In the genomic region with DNA sequence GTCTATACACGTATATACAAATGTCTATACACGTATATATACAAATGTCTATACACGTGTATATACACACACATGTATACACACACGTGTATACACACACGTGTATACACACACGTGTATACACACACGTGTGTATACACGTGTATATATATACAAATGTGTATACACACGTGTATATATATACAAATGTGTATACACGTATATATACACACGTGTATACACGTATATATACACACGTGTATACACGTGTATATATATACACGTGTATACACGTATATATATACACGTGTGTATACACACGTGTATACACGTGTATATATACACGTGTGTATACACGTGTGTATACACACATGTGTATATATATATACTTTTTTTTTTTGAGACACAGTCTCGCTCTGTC, we compare ENCODE assay signal across 33 cellular contexts. TPM values are rescaled to one million over a fixed set of nuclear protein-coding genes. Genes with fewer than 3 reads are reported as not detected.
DNase-seq lines count a peak whose midpoint lies in the region; ATAC-seq, FAIRE-seq and TF ChIP-seq lines count a peak whose summit lies in the region.
"Had no signal": no experiment of that assay in that cellular context is flagged by ENCODE, and none has a peak within 500 bp of the region (broad histone marks: within the 10 kb centered on the region; RNA-seq: fewer than 3 reads in every experiment).

No MANE protein-coding gene starts in this region.

- H3K9me3 ChIP-seq in HepG2 (ENCODE audit: low read length) (no peaks in the 10 kb centered on the region), right lobe of liver (no peaks in the 10 kb centered on the region), K562 (replicated peaks; ENCODE audit: control insufficient read depth, insufficient read depth, low read depth, low read length) (no peaks in the 10 kb centered on the region)
- H3K9me3 ChIP-seq: A549; BE2C; BLaER1; BLaER1 treated with 17β-estradiol and CSF1 and Interleukin-3, amounts not matched to agents 10 nM and 100 nM; Caco-2 had no signal

- no peak for FAIRE-seq in HepG2 (lab: Jason Lieb, UNC)
- no peak for FAIRE-seq in K562 (lab: Jason Lieb, UNC)
- peak; percentile 76 for FAIRE-seq in urothelium cell line (lab: Jason Lieb, UNC)
- FAIRE-seq: A204.1, A549, D721Med had no signal

- H4K20me1 ChIP-seq in HepG2 (ENCODE audit: insufficient read depth, low read length) (no peaks in the 10 kb centered on the region), K562 (replicated peaks; ENCODE audit: control insufficient read depth, insufficient read depth, low read length) (no peaks in the 10 kb centered on the region)
- H4K20me1 ChIP-seq: BLaER1; BLaER1 treated with 17β-estradiol and CSF1 and Interleukin-3, amounts not matched to agents 10 nM and 100 nM had no signal

- 75% methylated on average over 22 of the region's 22 CpGs for WGBS in HepG2 (ENCODE audit: low lambda C conversion rate)
- 55% methylated on average over 3 of the region's 22 CpGs for WGBS in right lobe of liver (ENCODE audit: insufficient coverage, low coverage, low lambda C conversion rate, missing lambda C conversion rate)
- WGBS in K562 (ENCODE audit: insufficient coverage, low coverage, missing lambda C conversion rate): 57% methylated on average over 22 of the region's 22 CpGs

- no peak for TF ChIP-seq CTCF in HepG2 (CRISPR knock-in tag; IDR thresholded peaks at IDR 0.05)
- no peak for TF ChIP-seq CTCF in right lobe of liver (IDR thresholded peaks at IDR 0.05)
- no peak for TF ChIP-seq CTCF in K562 (IDR thresholded peaks at IDR 0.05 in 2 of 3, conservative IDR thresholded peaks at IDR 0.05 in 1 of 3; ENCODE audit: insufficient read depth in 2 of 3, low read depth in 1 of 3, low read length in 3 of 3)

- ATAC-seq in HepG2: no peak
- no peak for ATAC-seq in right lobe of liver
- no peak for ATAC-seq in K562
- ATAC-seq: A549; CD8-positive, alpha-beta T cell had no signal

- intact Hi-C loops in HepG2 (cut with micrococcal nuclease; ENCODE audit: unreplicated experiment) (no loop called here), right lobe of liver (cut with DNase I) (no loop called here), K562 (cut with micrococcal nuclease) (no loop called here)

- H3K9ac ChIP-seq in HepG2 (ENCODE audit: insufficient read depth, low read depth, low read length): no peak overlapping the region
- no peak overlapping the region for H3K9ac ChIP-seq in K562 (ENCODE audit: insufficient read depth in 1 of 2, low read depth in 2 of 2, low read length in 2 of 2)
- H3K9ac ChIP-seq: BLaER1; BLaER1 treated with 17β-estradiol and CSF1 and Interleukin-3, amounts not matched to agents 10 nM and 100 nM had no signal

- H3K4me3 ChIP-seq in HepG2 (replicated peaks in 1 of 3; ENCODE audit: insufficient read depth in 1 of 3, low read depth in 2 of 3, low read length in 3 of 3) (no peak overlapping the region), right lobe of liver (no peak overlapping the region), K562 (no peak overlapping the region)
- H3K4me3 ChIP-seq: A549; BLaER1; BLaER1 treated with 17β-estradiol and CSF1 and Interleukin-3, amounts not matched to agents 10 nM and 100 nM had no signal

- in situ Hi-C loops in HepG2 (cut with HindIII; ENCODE audit: extremely low pct_ligation_motif_present, low pct_unique_long_range_greater_than_20kb) (no loop called here), K562 (cut with MboI) (no loop called here)

- DNase-seq in HepG2 (ENCODE audit: low spot score) (no peak), right lobe of liver (no peak), K562 (ENCODE audit: extremely low read depth in 1 of 4, low spot score in 3 of 4) (no peak), urothelium cell line (ENCODE audit: low spot score) (no peak), HuH-7 (ENCODE audit: low spot score) (no peak), HPDE6-E6E7 (ENCODE audit: extremely low spot score) (no peak)
- DNase-seq: 8988T; ACHN; AML-193; BE2C; C1 segment of cervical spinal cord; Caco-2; Calu3; CD4-positive, alpha-beta memory T cell; CD4-positive, alpha-beta T cell; CD4-positive, CD25-positive, alpha-beta regulatory T cell; CD8-positive, alpha-beta memory T cell; CD8-positive, alpha-beta T cell; COR-L47; DMS 273 treated with DMSO at 0.1 percent for 48 hours; DMS153; DMS53; DMS79; DMS79 treated with DMSO at 0.1 percent for 48 hours; DND-41; EL had no signal

- CTCF ChIA-PET in HepG2 (lab: Yijun Ruan, JAX; ENCODE audit: low intra/inter-chr PET ratio, low total read pairs) (no interaction called here), K562 (lab: Yijun Ruan, JAX; ENCODE audit: low intra/inter-chr PET ratio) (no interaction called here)

- no TSS peak for BruUV-seq in HepG2 (replicated peaks; lab: Mats Ljungman, UMichigan)
- no TSS peak for BruUV-seq in K562 (replicated peaks; lab: Mats Ljungman, UMichigan)

- H3K36me3 ChIP-seq in HepG2 (replicated peaks in 1 of 2; ENCODE audit: control insufficient read depth in 1 of 2, insufficient read depth in 2 of 2, low read length in 2 of 2): no peaks in the 10 kb centered on the region
- no peaks in the 10 kb centered on the region for H3K36me3 ChIP-seq in right lobe of liver
- no peaks in the 10 kb centered on the region for H3K36me3 ChIP-seq in K562 (ENCODE audit: control insufficient read depth, insufficient read depth, low read length)
- H3K36me3 ChIP-seq: BE2C; BLaER1; BLaER1 treated with 17β-estradiol and CSF1 and Interleukin-3, amounts not matched to agents 10 nM and 100 nM had no signal

- H3K79me2 ChIP-seq in HepG2 (ENCODE audit: insufficient read depth, low read length): no peaks in the 10 kb centered on the region
- no peaks in the 10 kb centered on the region for H3K79me2 ChIP-seq in K562 (ENCODE audit: control insufficient read depth, insufficient read depth, low read length)

- TF ChIP-seq RAD21 in HepG2 (CRISPR knock-in tag; IDR thresholded peaks at IDR 0.05) (no peak), K562 (CRISPR knock-in tag; conservative IDR thresholded peaks at IDR 0.05 in 1 of 2, IDR thresholded peaks at IDR 0.05 in 1 of 2) (no peak)

- H3K4me2 ChIP-seq in HepG2 (ENCODE audit: low read depth, low read length) (no peak overlapping the region), K562 (ENCODE audit: insufficient read depth, low read length) (no peak overlapping the region)
- H3K4me2 ChIP-seq: A549; BLaER1; BLaER1 treated with 17β-estradiol and CSF1 and Interleukin-3, amounts not matched to agents 10 nM and 100 nM had no signal

- POLR2A ChIA-PET in HepG2 (lab: Yijun Ruan, JAX): interaction anchor here (1.6 kb wide), 1 partner anchor 23 kb away, joined by 5 read pairs; a partner anchor contains a TSS
- POLR2A ChIA-PET in K562 (lab: Yijun Ruan, JAX): no interaction called here

- no peak overlapping the region for H3K27ac ChIP-seq in HepG2 (ENCODE audit: extremely low read length, insufficient read depth, low read length)
- no peak overlapping the region for H3K27ac ChIP-seq in right lobe of liver
- H3K27ac ChIP-seq in K562 (ENCODE audit: extremely low read depth, low read depth, low read length): no peak overlapping the region
- H3K27ac ChIP-seq: 22Rv1; A549; BLaER1; BLaER1 treated with 17β-estradiol and CSF1 and Interleukin-3, amounts not matched to agents 10 nM and 100 nM; C4-2B had no signal

- H3K27me3 ChIP-seq in HepG2 (ENCODE audit: control insufficient read depth in 1 of 2, insufficient read depth in 2 of 2, low read length in 2 of 2) (no peaks in the 10 kb centered on the region), right lobe of liver (no peaks in the 10 kb centered on the region), K562 (ENCODE audit: control insufficient read depth in 2 of 2, insufficient read depth in 2 of 2, low read length in 2 of 2) (no peaks in the 10 kb centered on the region)
- H3K27me3 ChIP-seq: BE2C; BLaER1; BLaER1 treated with 17β-estradiol and CSF1 and Interleukin-3, amounts not matched to agents 10 nM and 100 nM had no signal

- no peak for TF ChIP-seq POLR2A in HepG2 (IDR thresholded peaks at IDR 0.05; ENCODE audit: insufficient read depth in 1 of 2, low read depth in 2 of 2, low read length in 2 of 2)
- no peak for TF ChIP-seq POLR2A in right lobe of liver (IDR thresholded peaks at IDR 0.05)
- no peak for TF ChIP-seq POLR2A in K562 (conservative IDR thresholded peaks at IDR 0.05)

- peaks cover 12% of the 10 kb centered on the region for H3K4me1 ChIP-seq in HepG2 (ENCODE audit: insufficient read depth, low read length)
- H3K4me1 ChIP-seq in right lobe of liver: no peaks in the 10 kb centered on the region
- H3K4me1 ChIP-seq in K562 (replicated peaks in 1 of 2; ENCODE audit: control insufficient read depth in 2 of 2, insufficient read depth in 2 of 2, low read length in 2 of 2): no peaks in the 10 kb centered on the region
- H3K4me1 ChIP-seq: A549; BE2C; BLaER1; BLaER1 treated with 17β-estradiol and CSF1 and Interleukin-3, amounts not matched to agents 10 nM and 100 nM; Caco-2 had no signal

- H3K9me1 ChIP-seq in K562 (ENCODE audit: control insufficient read depth, insufficient read depth, low read length): no peaks in the 10 kb centered on the region

- H2AFZ ChIP-seq in HepG2 (ENCODE audit: low read length) (no peak overlapping the region), K562 (ENCODE audit: low read depth, low read length) (no peak overlapping the region)

- no peak for TF ChIP-seq EP300 in HepG2 (IDR thresholded peaks at IDR 0.05; ENCODE audit: low read depth in 2 of 2, low read length in 2 of 2)
- TF ChIP-seq EP300 in HepG2 (CRISPR knock-in tag; IDR thresholded peaks at IDR 0.05; ENCODE audit: borderline replicate concordance): no peak
- no peak for TF ChIP-seq EP300 in K562 (IDR thresholded peaks at IDR 0.05; ENCODE audit: low read length)

RNA-seq across cellular contexts. Expression of a gene that starts 23.9 kb away (rescaled TPM):
- total RNA-seq in HepG2 (2016; rRNA removed; fragmentation: Illumina TruSeq; extraction: Trizol): 12.9 and 22.8 TPM in 2 replicates
- total RNA-seq in HepG2 (2016; cell fraction: cytosol; rRNA removed; fragmentation: Illumina TruSeq; extraction: Trizol; ENCODE audit: low read depth): 3.1 TPM in 2 replicates
- total RNA-seq in HepG2 (2016; cell fraction: insoluble cytoplasmic fraction; rRNA removed; fragmentation: Illumina TruSeq; extraction: Trizol): 11.9 and 22.9 TPM in 2 replicates
- 6.3 and 7.0 TPM in 2 replicates for total RNA-seq in HepG2 (2016; cell fraction: membrane; rRNA removed; fragmentation: Illumina TruSeq; extraction: Trizol)
- 15.9 and 18.7 TPM in 2 replicates for total RNA-seq in HepG2 (2016; cell fraction: nucleus; rRNA removed; fragmentation: Illumina TruSeq; extraction: Trizol)
- polyA plus RNA-seq in HepG2 (2011; rRNA removed): 4.1 and 5.6 TPM in 2 replicates
- 1.6 and 2.5 TPM in 2 replicates for polyA plus RNA-seq in HepG2 (2011; cell fraction: cytosol; rRNA removed)
- polyA plus RNA-seq in HepG2 (2011; cell fraction: nucleus; rRNA removed): 3.7 and 5.2 TPM in 2 replicates
- polyA plus RNA-seq in HepG2 (2012): 6.2 and 7.5 TPM in 2 replicates
- 0.15 and 0.18 TPM in 2 replicates for polyA plus RNA-seq in HepG2 (2016; cell fraction: cytosol; fragmentation: Illumina TruSeq; extraction: Trizol; ENCODE audit: low read depth)
- 7.0 and 8.1 TPM in 2 replicates for polyA plus RNA-seq in HepG2 (2016; cell fraction: insoluble cytoplasmic fraction; fragmentation: Illumina TruSeq; extraction: Trizol; ENCODE audit: low read depth)
- polyA plus RNA-seq in HepG2 (2016; cell fraction: membrane; fragmentation: Illumina TruSeq; extraction: Trizol; ENCODE audit: low read depth): 0.54 and 0.70 TPM in 2 replicates
- 10.3 and 11.2 TPM in 2 replicates for polyA plus RNA-seq in HepG2 (2016; cell fraction: nucleus; fragmentation: Illumina TruSeq; extraction: Trizol; ENCODE audit: insufficient read depth, low read depth)
- polyA minus RNA-seq in HepG2 (2011; rRNA and poly(A)+ RNA removed; ENCODE audit: low replicate concordance): 3.3 and 6.7 TPM in 2 replicates
- polyA minus RNA-seq in HepG2 (2011; cell fraction: cytosol; rRNA and poly(A)+ RNA removed): 11.8 and 15.6 TPM in 2 replicates
- polyA minus RNA-seq in HepG2 (2011; cell fraction: nucleus; rRNA and poly(A)+ RNA removed): 34.8 and 39.8 TPM in 2 replicates
- 1 to 10 TPM; 4.2 to 8.0 (median 6.3) TPM for total RNA-seq in right lobe of liver
- 5.2 and 25.3 TPM in 2 replicates for total RNA-seq in K562 (2011; cell fraction: chromatin; rRNA removed; ENCODE audit: low replicate concordance)
- 2.7 and 4.3 TPM in 2 replicates for total RNA-seq in K562 (2011; cell fraction: nucleolus; rRNA removed)
- total RNA-seq in K562 (2011; cell fraction: nucleoplasm; rRNA removed): 5.8 and 7.4 TPM in 2 replicates
- 5.9 and 7.7 TPM in 2 replicates for total RNA-seq in K562 (2014; rRNA removed)
- 12.6 and 14.9 TPM in 2 replicates for total RNA-seq in K562 (2014; rRNA removed; fragmentation: Illumina TruSeq; extraction: Trizol)
- 11.2 and 12.6 TPM in 2 replicates for total RNA-seq in K562 (2015; rRNA removed; fragmentation: Illumina TruSeq; extraction: Trizol)
- total RNA-seq in K562 (2021): 7.6 and 8.7 TPM in 2 replicates
- polyA plus RNA-seq in K562 (2011; rRNA removed): 6.0 and 8.8 TPM in 2 replicates
- polyA plus RNA-seq in K562 (2011; cell fraction: cytosol; rRNA removed): 1.1 and 2.3 TPM in 2 replicates
- 2.0 and 2.2 TPM in 2 replicates for polyA plus RNA-seq in K562 (2011; cell fraction: nucleus; rRNA removed)
- 4.8 and 8.2 TPM in 2 replicates for polyA plus RNA-seq in K562 (2012)
- polyA plus RNA-seq in K562 (2014; fragmentation: Illumina TruSeq; extraction: Trizol): 7.3 and 7.6 TPM in 2 replicates
- polyA plus RNA-seq in K562 (2014; fragmentation: Nextera tagmentation; extraction: Ambion mirVana): 1 to 10 TPM; 2.7 to 3.3 TPM
- 4.0 and 4.4 TPM in 2 replicates for polyA plus RNA-seq in K562 (2014; rRNA removed)
- polyA minus RNA-seq in K562 (2011; rRNA and poly(A)+ RNA removed): 22.4 and 23.4 TPM in 2 replicates
- polyA minus RNA-seq in K562 (2011; cell fraction: cytosol; rRNA and poly(A)+ RNA removed): 9.2 and 10.0 TPM in 2 replicates
- polyA minus RNA-seq in K562 (2011; cell fraction: nucleus; rRNA and poly(A)+ RNA removed): 5.4 and 12.2 TPM in 2 replicates

RNA-seq across cellular contexts. Expression of a gene that starts 55.1 kb away (rescaled TPM):
- total RNA-seq in HepG2 (2016; rRNA removed; fragmentation: Illumina TruSeq; extraction: Trizol): 57.0 and 77.4 TPM in 2 replicates
- total RNA-seq in HepG2 (2016; cell fraction: cytosol; rRNA removed; fragmentation: Illumina TruSeq; extraction: Trizol; ENCODE audit: low read depth): 30.5 and 32.6 TPM in 2 replicates
- total RNA-seq in HepG2 (2016; cell fraction: insoluble cytoplasmic fraction; rRNA removed; fragmentation: Illumina TruSeq; extraction: Trizol): 55.0 and 75.8 TPM in 2 replicates
- total RNA-seq in HepG2 (2016; cell fraction: membrane; rRNA removed; fragmentation: Illumina TruSeq; extraction: Trizol): 43.3 and 44.2 TPM in 2 replicates
- 75.2 and 89.3 TPM in 2 replicates for total RNA-seq in HepG2 (2016; cell fraction: nucleus; rRNA removed; fragmentation: Illumina TruSeq; extraction: Trizol)
- polyA plus RNA-seq in HepG2 (2011; rRNA removed): 21.5 and 31.8 TPM in 2 replicates
- 9.8 and 14.3 TPM in 2 replicates for polyA plus RNA-seq in HepG2 (2011; cell fraction: cytosol; rRNA removed)
- polyA plus RNA-seq in HepG2 (2011; cell fraction: nucleus; rRNA removed): 15.0 and 16.7 TPM in 2 replicates
- polyA plus RNA-seq in HepG2 (2012): 26.0 and 38.4 TPM in 2 replicates
- polyA plus RNA-seq in HepG2 (2016; cell fraction: cytosol; fragmentation: Illumina TruSeq; extraction: Trizol; ENCODE audit: low read depth): 4.1 and 5.2 TPM in 2 replicates
- 56.5 and 59.0 TPM in 2 replicates for polyA plus RNA-seq in HepG2 (2016; cell fraction: insoluble cytoplasmic fraction; fragmentation: Illumina TruSeq; extraction: Trizol; ENCODE audit: low read depth)
- 11.3 and 11.6 TPM in 2 replicates for polyA plus RNA-seq in HepG2 (2016; cell fraction: membrane; fragmentation: Illumina TruSeq; extraction: Trizol; ENCODE audit: low read depth)
- polyA plus RNA-seq in HepG2 (2016; cell fraction: nucleus; fragmentation: Illumina TruSeq; extraction: Trizol; ENCODE audit: insufficient read depth, low read depth): 39.8 and 41.3 TPM in 2 replicates
- polyA minus RNA-seq in HepG2 (2011; rRNA and poly(A)+ RNA removed; ENCODE audit: low replicate concordance): 48.0 and 86.1 TPM in 2 replicates
- 78.1 and 82.6 TPM in 2 replicates for polyA minus RNA-seq in HepG2 (2011; cell fraction: cytosol; rRNA and poly(A)+ RNA removed)
- polyA minus RNA-seq in HepG2 (2011; cell fraction: nucleus; rRNA and poly(A)+ RNA removed): 130 and 136 TPM in 2 replicates
- 10 to 100 TPM; 28.0 to 45.7 (median 33.2) TPM for total RNA-seq in right lobe of liver
- total RNA-seq in K562 (2011; cell fraction: chromatin; rRNA removed; ENCODE audit: low replicate concordance): 140 and 293 TPM in 2 replicates
- 64.2 and 82.5 TPM in 2 replicates for total RNA-seq in K562 (2011; cell fraction: nucleolus; rRNA removed)
- 142 and 155 TPM in 2 replicates for total RNA-seq in K562 (2011; cell fraction: nucleoplasm; rRNA removed)
- 50.9 and 53.8 TPM in 2 replicates for total RNA-seq in K562 (2014; rRNA removed)
- total RNA-seq in K562 (2014; rRNA removed; fragmentation: Illumina TruSeq; extraction: Trizol): 85.4 and 93.5 TPM in 2 replicates
- 77.5 and 83.7 TPM in 2 replicates for total RNA-seq in K562 (2015; rRNA removed; fragmentation: Illumina TruSeq; extraction: Trizol)
- total RNA-seq in K562 (2021): 77.9 and 80.6 TPM in 2 replicates
- 53.9 and 76.8 TPM in 2 replicates for polyA plus RNA-seq in K562 (2011; rRNA removed)
- 13.1 and 21.1 TPM in 2 replicates for polyA plus RNA-seq in K562 (2011; cell fraction: cytosol; rRNA removed)
- polyA plus RNA-seq in K562 (2011; cell fraction: nucleus; rRNA removed): 28.7 and 37.1 TPM in 2 replicates
- polyA plus RNA-seq in K562 (2012): 44.8 and 47.1 TPM in 2 replicates
- polyA plus RNA-seq in K562 (2014; fragmentation: Illumina TruSeq; extraction: Trizol): 58.8 and 70.0 TPM in 2 replicates
- polyA plus RNA-seq in K562 (2014; fragmentation: Nextera tagmentation; extraction: Ambion mirVana): 10 to 100 TPM; 16.4 to 20.6 TPM
- polyA plus RNA-seq in K562 (2014; rRNA removed): 37.5 and 42.7 TPM in 2 replicates
- 181 and 192 TPM in 2 replicates for polyA minus RNA-seq in K562 (2011; rRNA and poly(A)+ RNA removed)
- polyA minus RNA-seq in K562 (2011; cell fraction: cytosol; rRNA and poly(A)+ RNA removed): 91.7 and 144 TPM in 2 replicates
- 66.8 and 92.1 TPM in 2 replicates for polyA minus RNA-seq in K562 (2011; cell fraction: nucleus; rRNA and poly(A)+ RNA removed)
